32 cellular contexts compared by ENCODE assay signal in the genomic region with DNA sequence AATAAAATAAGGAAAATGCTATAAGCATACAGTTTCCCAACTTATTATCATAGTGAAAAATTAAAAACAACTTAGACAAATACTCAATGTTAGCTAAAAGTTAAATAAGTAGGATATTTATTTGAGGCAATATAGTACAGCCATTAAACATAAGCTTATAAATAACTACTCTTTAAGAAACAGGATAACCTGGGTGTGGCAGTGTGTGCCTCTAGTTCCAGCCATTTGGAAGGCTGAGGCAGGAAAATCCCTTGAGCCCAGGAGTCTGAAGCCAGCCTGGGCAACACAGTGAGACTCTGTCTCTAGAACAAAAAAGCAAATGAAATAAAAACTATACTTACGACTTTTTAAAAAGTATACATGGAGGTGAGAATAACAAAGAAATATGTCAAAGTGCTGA. TPM values are rescaled to one million over a fixed set of nuclear protein-coding genes. Genes with fewer than 3 reads are reported as not detected.
"Had no signal": no experiment of that assay in that cellular context is flagged by ENCODE, and none has a peak within 500 bp of the region (broad histone marks: within the 10 kb centered on the region; RNA-seq: fewer than 3 reads in every experiment).

No MANE protein-coding gene starts in this region.

- H3K4me3 ChIP-seq: dorsolateral prefrontal cortex, gastrocnemius medialis, mucosa of descending colon, prostate gland, sigmoid colon, stomach, thyroid gland, vagina had no signal

- DNase-seq: cortex of kidney; dorsolateral prefrontal cortex; effector CD4-positive, alpha-beta T cell; foreskin fibroblast; gastrocnemius medialis; kidney; mesenchymal stem cell; mucosa of descending colon; naive B cell; right cardiac atrium; sigmoid colon; stimulated activated CD4-positive, alpha-beta T cell treated with anti-CD3 and anti-CD28 coated beads, Interleukin-2, amount 100 ng/mL, for 24 hours; stimulated activated CD4-positive, alpha-beta T cell treated with anti-CD3 and anti-CD28 coated beads, Interleukin-4, amount 100 ng/mL, for 24 hours; stimulated activated naive CD4-positive, alpha-beta T cell treated with Interleukin-2 at 50 U/mL for 16 hours; stomach; thyroid gland had no signal

- H3K4me3 Mint-ChIP-seq: mesothelial cell of epicardium; naive B cell; natural killer cell treated with Interleukin-12 subunit alpha and Interleukin-12 subunit beta and Interleukin-15 and Interleukin-18, amount 100 ng/mL, for 72 hours; neural crest cell; stimulated activated effector memory CD8-positive, alpha-beta T cell treated with anti-CD3 and anti-CD28 coated beads, Interleukin-12 subunit alpha, Interleukin-12 subunit beta, amount 100 ng/mL, for 72 hours had no signal

- H3K27me3 Mint-ChIP-seq: naive B cell; natural killer cell treated with Interleukin-12 subunit alpha and Interleukin-12 subunit beta and Interleukin-15 and Interleukin-18, amount 100 ng/mL, for 72 hours had no signal

- H3K27ac Mint-ChIP-seq: mesothelial cell of epicardium; natural killer cell treated with Interleukin-12 subunit alpha and Interleukin-12 subunit beta and Interleukin-15 and Interleukin-18, amount 100 ng/mL, for 72 hours; stimulated activated effector memory CD8-positive, alpha-beta T cell treated with anti-CD3 and anti-CD28 coated beads, Interleukin-12 subunit alpha, Interleukin-12 subunit beta, amount 100 ng/mL, for 72 hours had no signal

- H3K9me3 ChIP-seq: gastrocnemius medialis, mucosa of descending colon, neutrophil, prostate gland, sigmoid colon, stomach, thyroid gland, vagina had no signal

- H3K9me3 Mint-ChIP-seq: mesothelial cell of epicardium, neural crest cell had no signal

- H3K27ac ChIP-seq: dorsolateral prefrontal cortex, neutrophil, parathyroid adenoma, prostate gland, sigmoid colon, stomach, thyroid gland, vagina had no signal

- H3K27me3 ChIP-seq: dorsolateral prefrontal cortex, gastrocnemius medialis, neutrophil, sigmoid colon, stomach, thyroid gland, vagina had no signal

- ATAC-seq: left lobe of liver; mucosa of descending colon; natural killer cell treated with Interleukin-12 subunit alpha and Interleukin-12 subunit beta and Interleukin-15 and Interleukin-18, amount 100 ng/mL, for 72 hours; right cardiac atrium; stimulated activated effector memory CD8-positive, alpha-beta T cell treated with anti-CD3 and anti-CD28 coated beads, Interleukin-12 subunit alpha, Interleukin-12 subunit beta, amount 100 ng/mL, for 72 hours had no signal

- H3K4me1 Mint-ChIP-seq: mesothelial cell of epicardium; neural crest cell; stimulated activated effector memory CD8-positive, alpha-beta T cell treated with anti-CD3 and anti-CD28 coated beads, Interleukin-12 subunit alpha, Interleukin-12 subunit beta, amount 100 ng/mL, for 72 hours had no signal

- H3K4me1 ChIP-seq: prostate gland, sigmoid colon, stomach, thyroid gland, vagina had no signal

RNA-seq across cellular contexts. Expression of a gene that starts 39.7 kb away (rescaled TPM):
- total RNA-seq: glomerular endothelial cell, lung microvascular endothelial cell, neural crest cell, omental fat pad, right cardiac atrium, skeletal muscle tissue, subcutaneous adipose tissue, temporal lobe, thyroid gland, ureter, vagina had no signal
